Comparison of ENCODE assay signal across 1 cellular context in genomic region chr19:4723465-4724251, GRCh38.
TF ChIP-seq lines count a peak whose summit lies in the region.

Gene DPP9, minus strand, starts transcription at chr19:4723842. Its CDS starts 3,936 bp downstream, at chr19:4719906.

TF ChIP-seq in GM12878, 131 proteins besides CTCF, POLR2A, EP300 and RAD21 (continued from another document and continues in another):
- TF ChIP-seq, protein P1, sequence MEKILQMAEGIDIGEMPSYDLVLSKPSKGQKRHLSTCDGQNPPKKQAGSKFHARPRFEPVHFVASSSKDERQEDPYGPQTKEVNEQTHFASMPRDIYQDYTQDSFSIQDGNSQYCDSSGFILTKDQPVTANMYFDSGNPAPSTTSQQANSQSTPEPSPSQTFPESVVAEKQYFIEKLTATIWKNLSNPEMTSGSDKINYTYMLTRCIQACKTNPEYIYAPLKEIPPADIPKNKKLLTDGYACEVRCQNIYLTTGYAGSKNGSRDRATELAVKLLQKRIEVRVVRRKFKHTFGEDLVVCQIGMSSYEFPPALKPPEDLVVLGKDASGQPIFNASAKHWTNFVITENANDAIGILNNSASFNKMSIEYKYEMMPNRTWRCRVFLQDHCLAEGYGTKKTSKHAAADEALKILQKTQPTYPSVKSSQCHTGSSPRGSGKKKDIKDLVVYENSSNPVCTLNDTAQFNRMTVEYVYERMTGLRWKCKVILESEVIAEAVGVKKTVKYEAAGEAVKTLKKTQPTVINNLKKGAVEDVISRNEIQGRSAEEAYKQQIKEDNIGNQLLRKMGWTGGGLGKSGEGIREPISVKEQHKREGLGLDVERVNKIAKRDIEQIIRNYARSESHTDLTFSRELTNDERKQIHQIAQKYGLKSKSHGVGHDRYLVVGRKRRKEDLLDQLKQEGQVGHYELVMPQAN (conservative IDR thresholded peaks at IDR 0.05): peak; percentile 93
- TF ChIP-seq E2F8 (IDR thresholded peaks at IDR 0.05; ENCODE audit: low read depth, partially characterized antibody) (peak; percentile 74), PKNOX1 (IDR thresholded peaks at IDR 0.05) (peak; percentile 68), ZNF592 (IDR thresholded peaks at IDR 0.05) (no peak), GABPA (IDR thresholded peaks at IDR 0.05; ENCODE audit: low read depth) (peak; percentile 93), EZH2 (IDR thresholded peaks at IDR 0.05; ENCODE audit: borderline replicate concordance, control insufficient read depth, low read depth, low read length) (no peak), NR2C2 (IDR thresholded peaks at IDR 0.05; ENCODE audit: borderline replicate concordance, control insufficient read depth, insufficient read length, low read depth) (peak; percentile 89), PRDM15 (CRISPR knock-in tag; IDR thresholded peaks at IDR 0.05) (no peak), IKZF1 (conservative IDR thresholded peaks at IDR 0.05) (peak; percentile 97), BACH1 (IDR thresholded peaks at IDR 0.05; ENCODE audit: borderline replicate concordance) (peak; percentile 65), HCFC1 (IDR thresholded peaks at IDR 0.05; ENCODE audit: low read length) (peak; percentile 85), SREBF2 (IDR thresholded peaks at IDR 0.05; ENCODE audit: low read length) (peak; percentile 98), KAT2A (conservative IDR thresholded peaks at IDR 0.05; ENCODE audit: control insufficient read depth, low read depth, low read length) (no peak), RCOR1 (conservative IDR thresholded peaks at IDR 0.05; ENCODE audit: low read depth, low read length) (no peak), ATF3 (IDR thresholded peaks at IDR 0.05; ENCODE audit: borderline replicate concordance, extremely low read depth, low read depth, low read length) (no peak), TCF3 (IDR thresholded peaks at IDR 0.05; ENCODE audit: borderline replicate concordance, insufficient read depth, low read depth, low read length) (peak; percentile 43; the same call in 1 of the 2 replicates), SMC3 (IDR thresholded peaks at IDR 0.05; ENCODE audit: borderline replicate concordance, low read length) (0 out of 2 replicates have a peak, but pooled peaks have one; percentile 5), SUZ12 (IDR thresholded peaks at IDR 0.05; ENCODE audit: unreplicated experiment) (no peak), ESRRA (IDR thresholded peaks at IDR 0.05; ENCODE audit: low read length) (peak; percentile 92; the same call in 1 of the 2 replicates), BMI1 (IDR thresholded peaks at IDR 0.05; ENCODE audit: borderline replicate concordance) (no peak), ZNF217 (IDR thresholded peaks at IDR 0.05) (no peak; the same call in 1 of the 2 replicates), ELK1 (IDR thresholded peaks at IDR 0.05; ENCODE audit: low read depth, low read length) (peak; percentile 99), FOXK2 (IDR thresholded peaks at IDR 0.05) (peak; percentile 97), SMAD1 (IDR thresholded peaks at IDR 0.05; ENCODE audit: low read depth, partially characterized antibody) (no peak), RELA (IDR thresholded peaks at IDR 0.05; ENCODE audit: borderline replicate concordance, partially characterized antibody) (peak; percentile 92), PML (IDR thresholded peaks at IDR 0.05; ENCODE audit: low read length) (no peak; the same call in 1 of the 2 replicates), EED (IDR thresholded peaks at IDR 0.05; ENCODE audit: low read depth) (no peak), KDM1A (IDR thresholded peaks at IDR 0.05; ENCODE audit: borderline replicate concordance) (no peak), RELB (IDR thresholded peaks at IDR 0.05; ENCODE audit: low read depth) (peak; percentile 86), BRCA1 (IDR thresholded peaks at IDR 0.05; ENCODE audit: low read depth, low read length) (0 out of 2 replicates have a peak, but pooled peaks have one; percentile 48)
- TF ChIP-seq, protein P2, sequence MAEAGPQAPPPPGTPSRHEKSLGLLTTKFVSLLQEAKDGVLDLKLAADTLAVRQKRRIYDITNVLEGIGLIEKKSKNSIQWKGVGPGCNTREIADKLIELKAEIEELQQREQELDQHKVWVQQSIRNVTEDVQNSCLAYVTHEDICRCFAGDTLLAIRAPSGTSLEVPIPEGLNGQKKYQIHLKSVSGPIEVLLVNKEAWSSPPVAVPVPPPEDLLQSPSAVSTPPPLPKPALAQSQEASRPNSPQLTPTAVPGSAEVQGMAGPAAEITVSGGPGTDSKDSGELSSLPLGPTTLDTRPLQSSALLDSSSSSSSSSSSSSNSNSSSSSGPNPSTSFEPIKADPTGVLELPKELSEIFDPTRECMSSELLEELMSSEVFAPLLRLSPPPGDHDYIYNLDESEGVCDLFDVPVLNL (IDR thresholded peaks at IDR 0.05; ENCODE audit: low read depth, low read length): no peak; the same call in 1 of the 2 replicates
- TF ChIP-seq, protein P3, sequence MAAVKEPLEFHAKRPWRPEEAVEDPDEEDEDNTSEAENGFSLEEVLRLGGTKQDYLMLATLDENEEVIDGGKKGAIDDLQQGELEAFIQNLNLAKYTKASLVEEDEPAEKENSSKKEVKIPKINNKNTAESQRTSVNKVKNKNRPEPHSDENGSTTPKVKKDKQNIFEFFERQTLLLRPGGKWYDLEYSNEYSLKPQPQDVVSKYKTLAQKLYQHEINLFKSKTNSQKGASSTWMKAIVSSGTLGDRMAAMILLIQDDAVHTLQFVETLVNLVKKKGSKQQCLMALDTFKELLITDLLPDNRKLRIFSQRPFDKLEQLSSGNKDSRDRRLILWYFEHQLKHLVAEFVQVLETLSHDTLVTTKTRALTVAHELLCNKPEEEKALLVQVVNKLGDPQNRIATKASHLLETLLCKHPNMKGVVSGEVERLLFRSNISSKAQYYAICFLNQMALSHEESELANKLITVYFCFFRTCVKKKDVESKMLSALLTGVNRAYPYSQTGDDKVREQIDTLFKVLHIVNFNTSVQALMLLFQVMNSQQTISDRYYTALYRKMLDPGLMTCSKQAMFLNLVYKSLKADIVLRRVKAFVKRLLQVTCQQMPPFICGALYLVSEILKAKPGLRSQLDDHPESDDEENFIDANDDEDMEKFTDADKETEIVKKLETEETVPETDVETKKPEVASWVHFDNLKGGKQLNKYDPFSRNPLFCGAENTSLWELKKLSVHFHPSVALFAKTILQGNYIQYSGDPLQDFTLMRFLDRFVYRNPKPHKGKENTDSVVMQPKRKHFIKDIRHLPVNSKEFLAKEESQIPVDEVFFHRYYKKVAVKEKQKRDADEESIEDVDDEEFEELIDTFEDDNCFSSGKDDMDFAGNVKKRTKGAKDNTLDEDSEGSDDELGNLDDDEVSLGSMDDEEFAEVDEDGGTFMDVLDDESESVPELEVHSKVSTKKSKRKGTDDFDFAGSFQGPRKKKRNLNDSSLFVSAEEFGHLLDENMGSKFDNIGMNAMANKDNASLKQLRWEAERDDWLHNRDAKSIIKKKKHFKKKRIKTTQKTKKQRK (IDR thresholded peaks at IDR 0.05; ENCODE audit: low read depth, low read length): no peak
